ENCODE assay signal across 13 cellular contexts in the genomic region with DNA sequence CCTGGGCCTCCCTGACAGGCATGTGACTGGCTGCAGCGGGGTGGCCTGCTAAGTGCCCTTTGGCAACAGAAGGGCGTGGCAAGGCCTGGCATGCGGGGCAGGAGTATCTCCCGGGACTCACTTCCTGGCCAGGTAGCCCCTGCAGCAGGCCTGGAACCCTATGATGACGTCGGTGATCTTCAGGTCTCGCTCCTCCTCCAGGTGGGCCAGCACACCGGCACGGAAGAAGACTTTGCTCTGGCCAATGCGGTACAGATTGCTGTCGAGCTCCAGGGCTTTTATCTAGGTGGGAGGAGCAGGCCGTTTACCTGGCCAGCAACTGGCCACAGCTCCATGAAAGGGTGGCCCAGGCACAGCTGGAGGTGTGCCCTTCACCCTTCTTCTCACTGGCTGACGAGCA. TPM values are rescaled to one million over a fixed set of nuclear protein-coding genes. Genes with fewer than 3 reads are reported as not detected.
A peak's percentile ranks its signal among the peaks of the same experiment; 100 is the strongest.
DNase-seq lines count a peak whose midpoint lies in the region; ATAC-seq and TF ChIP-seq lines count a peak whose summit lies in the region.
"Had no signal": no experiment of that assay in that cellular context is flagged by ENCODE, and none has a peak within 500 bp of the region (broad histone marks: within the 10 kb centered on the region; RNA-seq: fewer than 3 reads in every experiment).

No MANE protein-coding gene starts in this region.

- in situ Hi-C loops in mammary epithelial cell (cut with MboI; ENCODE audit: low sequenced_read_pairs in 2 of 2), result loop anchor here (5.0 to 10.0 kb wide), 2 partner anchors 163 to 171 kb away; no protein-coding TSS in a partner anchor

- H4K20me1 ChIP-seq in mammary epithelial cell (ENCODE audit: insufficient read depth, low read length), result peaks cover 6% of the 10 kb centered on the region

- peaks cover 12% of the 10 kb centered on the region for H3K4me1 ChIP-seq in mammary epithelial cell (ENCODE audit: insufficient read depth, low read length)

- H3K4me3 ChIP-seq in mammary epithelial cell (replicated peaks in 1 of 3; ENCODE audit: insufficient read depth in 1 of 3, low read depth in 2 of 3, low read length in 3 of 3), result no peak overlapping the region
- H3K4me3 ChIP-seq: GM23248 had no signal

- H3K79me2 ChIP-seq in mammary epithelial cell (ENCODE audit: insufficient read depth, low read length), result peaks cover 92% of the 10 kb centered on the region

- no peaks in the 10 kb centered on the region for H3K27me3 ChIP-seq in mammary epithelial cell (ENCODE audit: insufficient read depth, low read length)

- no peaks in the 10 kb centered on the region for H3K9me3 Mint-ChIP-seq in activated naive CD4-positive, alpha-beta T cell treated with anti-CD3 and anti-CD28 coated beads, Interleukin-2, amount 10 ng/mL, durations not matched to agents 7 days and 5 days
- H3K9me3 Mint-ChIP-seq in memory B cell (no peaks in the 10 kb centered on the region), type B pancreatic cell (no peaks in the 10 kb centered on the region), osteocyte (ENCODE audit: unreplicated experiment) (no peaks in the 10 kb centered on the region)
- H3K9me3 Mint-ChIP-seq: natural killer cell had no signal

- no peak for DNase-seq in activated naive CD4-positive, alpha-beta T cell treated with anti-CD3 and anti-CD28 coated beads, Interleukin-2, amount 10 ng/mL, durations not matched to agents 7 days and 5 days
- DNase-seq in activated naive CD4-positive, alpha-beta T cell treated with anti-CD3 and anti-CD28 coated beads, Interleukin-2, amount 50 U/mL, for 16 hours, result no peak
- peak; percentile 36 for DNase-seq in mammary epithelial cell
- DNase-seq in memory B cell (ENCODE audit: low spot score in 2 of 2), result no peak
- no peak for DNase-seq in type B pancreatic cell (ENCODE audit: extremely low spot score, unreplicated experiment)
- DNase-seq in NCI-H2107 (lab: John Stamatoyannopoulos, UW), result no peak
- no peak for DNase-seq in osteocyte (ENCODE audit: extremely low spot score, unreplicated experiment)
- no peak for DNase-seq in NCI-H2029 (lab: John Stamatoyannopoulos, UW)
- DNase-seq: activated T-cell treated with anti-CD3 and anti-CD28 coated beads, Interleukin-2, amount 50 U/mL, for 1 hour; GM23248; islet precursor cell; natural killer cell; NCI-H1436 had no signal

- intact Hi-C loops in mammary epithelial cell (cut with micrococcal nuclease), result no loop called here

- H3K36me3 Mint-ChIP-seq in activated naive CD4-positive, alpha-beta T cell treated with anti-CD3 and anti-CD28 coated beads, Interleukin-2, amount 10 ng/mL, durations not matched to agents 7 days and 5 days, result peaks cover 77% of the 10 kb centered on the region
- H3K36me3 Mint-ChIP-seq in memory B cell (peaks cover 34% of the 10 kb centered on the region), type B pancreatic cell (peaks cover 10% of the 10 kb centered on the region), osteocyte (ENCODE audit: unreplicated experiment) (peaks cover 59% of the 10 kb centered on the region)

- H3K4me2 ChIP-seq in mammary epithelial cell (ENCODE audit: insufficient read depth, low read depth, low read length), result no peak overlapping the region

- H3K27me3 Mint-ChIP-seq in activated naive CD4-positive, alpha-beta T cell treated with anti-CD3 and anti-CD28 coated beads, Interleukin-2, amount 10 ng/mL, durations not matched to agents 7 days and 5 days, result peaks cover 3% of the 10 kb centered on the region
- H3K27me3 Mint-ChIP-seq in memory B cell (no peaks in the 10 kb centered on the region), type B pancreatic cell (no peaks in the 10 kb centered on the region), osteocyte (ENCODE audit: unreplicated experiment) (no peaks in the 10 kb centered on the region)

- no peak overlapping the region for H3K4me3 Mint-ChIP-seq in activated naive CD4-positive, alpha-beta T cell treated with anti-CD3 and anti-CD28 coated beads, Interleukin-2, amount 10 ng/mL, durations not matched to agents 7 days and 5 days
- H3K4me3 Mint-ChIP-seq in memory B cell, result no peak overlapping the region
- no peak overlapping the region for H3K4me3 Mint-ChIP-seq in type B pancreatic cell
- no peak overlapping the region for H3K4me3 Mint-ChIP-seq in osteocyte (ENCODE audit: unreplicated experiment)
- H3K4me3 Mint-ChIP-seq: natural killer cell had no signal

- no peaks in the 10 kb centered on the region for H3K9me3 ChIP-seq in mammary epithelial cell (replicated peaks; ENCODE audit: insufficient read depth, low read length)

- H3K36me3 ChIP-seq in mammary epithelial cell (ENCODE audit: insufficient read depth, low read length), result peaks cover 62% of the 10 kb centered on the region

- no peak for ATAC-seq in memory B cell (ENCODE audit: low read depth)
- ATAC-seq: natural killer cell had no signal

- no peak overlapping the region for H3K9ac ChIP-seq in mammary epithelial cell (ENCODE audit: insufficient read depth, low read length)
- H3K9ac ChIP-seq: GM23248 had no signal

- WGBS in mammary epithelial cell (ENCODE audit: low coverage, missing lambda C conversion rate), result 26% methylated on average over 10 of the region's 13 CpGs

- TF ChIP-seq CTCF in mammary epithelial cell (conservative IDR thresholded peaks at IDR 0.05 in 1 of 2, IDR thresholded peaks at IDR 0.05 in 1 of 2; ENCODE audit: extremely low read depth in 1 of 2, insufficient read depth in 1 of 2, low read depth in 1 of 2, low read length in 2 of 2), result no peak
- no peak for TF ChIP-seq CTCF in type B pancreatic cell (conservative IDR thresholded peaks at IDR 0.05)
- no peak for TF ChIP-seq CTCF in osteocyte (IDR thresholded peaks at IDR 0.05)

- no peak overlapping the region for H3K27ac ChIP-seq in mammary epithelial cell (ENCODE audit: insufficient read depth, low read depth, low read length)
- H3K27ac ChIP-seq: GM23248 had no signal

- CTCF ChIA-PET in activated naive CD4-positive, alpha-beta T cell treated with anti-CD3 and anti-CD28 coated beads, Interleukin-2, amount 10 ng/mL, durations not matched to agents 7 days and 5 days (lab: Charles Lee), result interaction anchor here (1.0 to 8.1 kb wide), 6 partner anchors 9 to 166 kb away, joined by 3 to 88 read pairs (median 14); partner anchors contain the start of gene APOL2
- CTCF ChIA-PET in mammary epithelial cell (lab: Charles Lee; ENCODE audit: low non-redundant PET), result no interaction called here

- no TSS peak for BruUV-seq in mammary epithelial cell (replicated peaks; lab: Mats Ljungman, UMichigan)

- dilution Hi-C loops in mammary epithelial cell (cut with HindIII; ENCODE audit: low sequenced_read_pairs), result loop anchor here (5.0 kb wide), 2 partner anchors 38 to 98 kb away; no protein-coding TSS in a partner anchor

- H3K27ac Mint-ChIP-seq in activated naive CD4-positive, alpha-beta T cell treated with anti-CD3 and anti-CD28 coated beads, Interleukin-2, amount 10 ng/mL, durations not matched to agents 7 days and 5 days, result peak overlapping the region; percentile 58
- H3K27ac Mint-ChIP-seq in memory B cell, result peak overlapping the region; percentile 89
- H3K27ac Mint-ChIP-seq in type B pancreatic cell, result peak overlapping the region; percentile 86
- H3K27ac Mint-ChIP-seq in osteocyte (ENCODE audit: unreplicated experiment), result no peak overlapping the region

- peaks cover 15% of the 10 kb centered on the region for H3K4me1 Mint-ChIP-seq in activated naive CD4-positive, alpha-beta T cell treated with anti-CD3 and anti-CD28 coated beads, Interleukin-2, amount 10 ng/mL, durations not matched to agents 7 days and 5 days
- H3K4me1 Mint-ChIP-seq in memory B cell (peaks cover 10% of the 10 kb centered on the region), type B pancreatic cell (ENCODE audit: unreplicated experiment) (no peaks in the 10 kb centered on the region), osteocyte (ENCODE audit: unreplicated experiment) (peaks cover 4% of the 10 kb centered on the region)

- H2AFZ ChIP-seq in mammary epithelial cell (ENCODE audit: low read depth, low read length), result no peak overlapping the region
- H2AFZ ChIP-seq: GM23248 had no signal

RNA-seq across cellular contexts. Expression of gene APOL1, which starts 50.9 kb away (rescaled TPM):
- total RNA-seq in mammary epithelial cell (1 to 10 TPM in 1 of 2 donors, under 1 TPM in 1; 0.26 to 1.2 TPM), type B pancreatic cell (ENCODE audit: low replicate concordance) (5.4 and 6.8 TPM in 2 replicates), osteocyte (16.2 and 19.5 TPM in 2 replicates)
- 0.34 TPM for polyA plus RNA-seq in mammary epithelial cell
- polyA minus RNA-seq in mammary epithelial cell, result not detected
